20 cellular contexts compared by ENCODE assay signal in the genomic region with DNA sequence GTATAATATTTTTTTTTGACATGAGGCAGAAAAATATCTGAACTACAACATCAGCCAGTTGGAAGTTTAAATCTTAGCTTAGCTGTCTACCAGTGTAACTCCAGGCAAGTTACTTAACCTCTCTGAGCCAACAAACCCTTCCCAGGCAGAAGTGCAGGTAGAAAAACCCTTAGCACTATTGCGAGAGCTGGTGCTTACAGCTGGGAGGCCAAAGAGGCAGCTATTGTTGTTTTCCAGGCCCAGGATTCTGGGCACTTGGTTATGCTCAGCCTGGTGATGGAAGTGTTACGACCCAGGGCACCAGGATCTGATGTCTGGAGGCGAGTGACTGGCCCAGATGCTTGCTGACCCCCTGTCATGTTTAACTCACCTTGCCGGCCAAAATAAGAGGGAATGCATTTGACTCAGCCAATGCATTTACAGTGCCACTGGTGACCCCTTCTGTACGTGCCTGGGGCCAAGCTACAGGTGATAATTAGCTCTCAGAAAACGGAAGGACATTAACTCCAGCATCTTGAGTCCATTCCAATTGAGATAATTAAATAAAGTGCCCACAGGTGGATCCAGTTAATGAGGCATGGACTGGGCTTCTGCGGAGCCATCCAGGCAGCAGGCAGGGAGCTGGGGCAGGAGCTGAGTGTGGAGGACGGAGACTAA.
"Had no signal": no experiment of that assay in that cellular context is flagged by ENCODE, and none has a peak within 500 bp of the region (broad histone marks: within the 10 kb centered on the region; RNA-seq: fewer than 3 reads in every experiment).

No MANE protein-coding gene starts in this region.

- DNase-seq: activated B cell treated with CpG ODN at 0.5 μM for 24 hours; activated CD4-positive, alpha-beta memory T cell treated with anti-CD3 and anti-CD28 coated beads for 36 hours; activated CD4-positive, alpha-beta T cell treated with anti-CD3 and anti-CD28 coated beads for 4 hours; activated CD8-positive, alpha-beta memory T cell treated with anti-CD3 and anti-CD28 coated beads, Interleukin-2, amount 10 ng/mL, durations not matched to agents 7 days and 5 days; activated naive CD4-positive, alpha-beta T cell treated with Interleukin-2 at 50 U/mL for 16 hours; activated naive CD8-positive, alpha-beta T cell treated with anti-CD3 and anti-CD28 coated beads, Interleukin-2, amount 10 ng/mL, durations not matched to agents 7 days and 5 days; activated T-cell treated with anti-CD3 and anti-CD28 coated beads, Interleukin-2, amount 50 U/mL, for 1 hour; amygdala; foreskin fibroblast; mammary epithelial cell; midbrain; nephron progenitor cell; occipital lobe; posterior cingulate gyrus; sigmoid colon; stimulated activated CD4-positive, alpha-beta T cell treated with anti-CD3 and anti-CD28 coated beads, Interleukin-4, amount 100 ng/mL, for 24 hours; stomach had no signal

- H3K4me2 ChIP-seq: hepatocyte had no signal

- H3K9me3 ChIP-seq: sigmoid colon had no signal

- H3K27ac ChIP-seq: hepatocyte, sigmoid colon had no signal

- H2AFZ ChIP-seq: hepatocyte had no signal

- H3K4me1 ChIP-seq: sigmoid colon had no signal

- ATAC-seq: activated CD8-positive, alpha-beta memory T cell treated with anti-CD3 and anti-CD28 coated beads, Interleukin-2, amount 10 ng/mL, durations not matched to agents 7 days and 5 days; activated T-helper 17 cell treated with anti-CD3 and anti-CD28 coated beads, Interleukin-2, amount 50 U/mL, for 72 hours; stimulated activated effector memory CD8-positive, alpha-beta T cell treated with anti-CD3 and anti-CD28 coated beads, Interleukin-12 subunit alpha, Interleukin-12 subunit beta, amount 100 ng/mL, for 72 hours had no signal

- H3K27me3 ChIP-seq: hepatocyte, sigmoid colon, stomach had no signal

- H3K36me3 ChIP-seq: sigmoid colon, stomach had no signal

- H3K79me2 ChIP-seq: hepatocyte had no signal

- H3K4me3 ChIP-seq: hepatocyte, sigmoid colon, stomach had no signal
